In genomic region chr13:52345048-52345447, GRCh38 we compare ENCODE assay signal across 1 cellular context.
TF ChIP-seq lines count a peak whose summit lies in the region.

No MANE protein-coding gene starts in this region.

TF ChIP-seq in SK-N-SH treated with all-trans-retinoic acid at 6 μM for 48 hours, 23 proteins besides CTCF, POLR2A, EP300 and RAD21 (continued from another document):
- TF ChIP-seq, protein P1, sequence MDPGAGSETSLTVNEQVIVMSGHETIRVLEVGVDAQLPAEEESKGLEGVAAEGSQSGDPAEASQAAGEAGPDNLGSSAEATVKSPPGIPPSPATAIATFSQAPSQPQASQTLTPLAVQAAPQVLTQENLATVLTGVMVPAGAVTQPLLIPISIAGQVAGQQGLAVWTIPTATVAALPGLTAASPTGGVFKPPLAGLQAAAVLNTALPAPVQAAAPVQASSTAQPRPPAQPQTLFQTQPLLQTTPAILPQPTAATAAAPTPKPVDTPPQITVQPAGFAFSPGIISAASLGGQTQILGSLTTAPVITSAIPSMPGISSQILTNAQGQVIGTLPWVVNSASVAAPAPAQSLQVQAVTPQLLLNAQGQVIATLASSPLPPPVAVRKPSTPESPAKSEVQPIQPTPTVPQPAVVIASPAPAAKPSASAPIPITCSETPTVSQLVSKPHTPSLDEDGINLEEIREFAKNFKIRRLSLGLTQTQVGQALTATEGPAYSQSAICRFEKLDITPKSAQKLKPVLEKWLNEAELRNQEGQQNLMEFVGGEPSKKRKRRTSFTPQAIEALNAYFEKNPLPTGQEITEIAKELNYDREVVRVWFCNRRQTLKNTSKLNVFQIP (CRISPR knock-in tag; IDR thresholded peaks at IDR 0.05; ENCODE audit: borderline replicate concordance, low read depth), result no peak
- TF ChIP-seq OSR1 (CRISPR knock-in tag; IDR thresholded peaks at IDR 0.05), result no peak
- TF ChIP-seq ZC3H10 (CRISPR knock-in tag; IDR thresholded peaks at IDR 0.05), result no peak
- TF ChIP-seq RARB (CRISPR knock-in tag; IDR thresholded peaks at IDR 0.05), result no peak
- TF ChIP-seq TOX (CRISPR knock-in tag; IDR thresholded peaks at IDR 0.05; ENCODE audit: borderline replicate concordance), result no peak
- TF ChIP-seq, protein P2, sequence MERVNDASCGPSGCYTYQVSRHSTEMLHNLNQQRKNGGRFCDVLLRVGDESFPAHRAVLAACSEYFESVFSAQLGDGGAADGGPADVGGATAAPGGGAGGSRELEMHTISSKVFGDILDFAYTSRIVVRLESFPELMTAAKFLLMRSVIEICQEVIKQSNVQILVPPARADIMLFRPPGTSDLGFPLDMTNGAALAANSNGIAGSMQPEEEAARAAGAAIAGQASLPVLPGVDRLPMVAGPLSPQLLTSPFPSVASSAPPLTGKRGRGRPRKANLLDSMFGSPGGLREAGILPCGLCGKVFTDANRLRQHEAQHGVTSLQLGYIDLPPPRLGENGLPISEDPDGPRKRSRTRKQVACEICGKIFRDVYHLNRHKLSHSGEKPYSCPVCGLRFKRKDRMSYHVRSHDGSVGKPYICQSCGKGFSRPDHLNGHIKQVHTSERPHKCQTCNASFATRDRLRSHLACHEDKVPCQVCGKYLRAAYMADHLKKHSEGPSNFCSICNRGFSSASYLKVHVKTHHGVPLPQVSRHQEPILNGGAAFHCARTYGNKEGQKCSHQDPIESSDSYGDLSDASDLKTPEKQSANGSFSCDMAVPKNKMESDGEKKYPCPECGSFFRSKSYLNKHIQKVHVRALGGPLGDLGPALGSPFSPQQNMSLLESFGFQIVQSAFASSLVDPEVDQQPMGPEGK (CRISPR knock-in tag; IDR thresholded peaks at IDR 0.05; ENCODE audit: borderline replicate concordance), result no peak
- no peak for TF ChIP-seq ZFP3 (CRISPR knock-in tag; IDR thresholded peaks at IDR 0.05)
- no peak for TF ChIP-seq ZNF565 (CRISPR knock-in tag; conservative IDR thresholded peaks at IDR 0.05; ENCODE audit: low read depth)
- TF ChIP-seq GLIS3 (CRISPR knock-in tag; IDR thresholded peaks at IDR 0.05), result no peak
- no peak for TF ChIP-seq CSDC2 (CRISPR knock-in tag; IDR thresholded peaks at IDR 0.05)
- no peak for TF ChIP-seq ARNTL (CRISPR knock-in tag; IDR thresholded peaks at IDR 0.05; ENCODE audit: borderline replicate concordance, low read depth)
- no peak for TF ChIP-seq TCF4 (CRISPR knock-in tag; IDR thresholded peaks at IDR 0.05; ENCODE audit: borderline replicate concordance)
- TF ChIP-seq ISL1 (CRISPR knock-in tag; IDR thresholded peaks at IDR 0.05), result no peak
- no peak for TF ChIP-seq ZNF8 (CRISPR knock-in tag; IDR thresholded peaks at IDR 0.05)
